In genomic region chr22:36757608-36758220, GRCh38 we compare ENCODE assay signal across 8 cellular contexts. TPM values are rescaled to one million over a fixed set of nuclear protein-coding genes. Genes with fewer than 3 reads are reported as not detected.
DNase-seq lines count a peak whose midpoint lies in the region; ATAC-seq and TF ChIP-seq lines count a peak whose summit lies in the region.

No MANE protein-coding gene starts in this region.

- no peak overlapping the region for H3K27ac Mint-ChIP-seq in activated naive CD8-positive, alpha-beta T cell treated with anti-CD3 and anti-CD28 coated beads, Interleukin-2, amount 50 U/mL, for 24 hours

- peak; percentile 87 for ATAC-seq in activated naive CD8-positive, alpha-beta T cell treated with anti-CD3 and anti-CD28 coated beads, Interleukin-2, amount 50 U/mL, for 24 hours
- ATAC-seq in left ventricle myocardium superior (peak; percentile 87), GM18517 (IDR thresholded peaks at IDR 0.05; ENCODE audit: unreplicated experiment) (no peak), GM21786 (IDR thresholded peaks at IDR 0.05; ENCODE audit: unreplicated experiment) (no peak)

- H3K4me3 ChIP-seq in sigmoid colon: no peak overlapping the region

- no peaks in the 10 kb centered on the region for H3K9me3 Mint-ChIP-seq in activated naive CD8-positive, alpha-beta T cell treated with anti-CD3 and anti-CD28 coated beads, Interleukin-2, amount 50 U/mL, for 24 hours

- H3K27me3 Mint-ChIP-seq in activated naive CD8-positive, alpha-beta T cell treated with anti-CD3 and anti-CD28 coated beads, Interleukin-2, amount 50 U/mL, for 24 hours: peaks cover 8% of the 10 kb centered on the region

- DNase-seq in DMS153 treated with DMSO at 0.1 percent for 48 hours (lab: John Stamatoyannopoulos, UW; ENCODE audit: unreplicated experiment): peak; percentile 77
- peak; percentile 51 to 75 for DNase-seq in Kasumi-1 (lab: John Stamatoyannopoulos, UW)
- DNase-seq in T follicular helper cell (ENCODE audit: low read depth): peak; percentile 64
- DNase-seq in activated naive CD8-positive, alpha-beta T cell treated with anti-CD3 and anti-CD28 coated beads, Interleukin-2, amount 50 U/mL, for 24 hours: peak; percentile 83
- peak; percentile 85 for DNase-seq in left ventricle myocardium superior
- DNase-seq in sigmoid colon: peak; percentile 88

- peaks cover 0 to 33% (median 28%) of the 10 kb centered on the region in 4 donors for H3K4me1 ChIP-seq in sigmoid colon

- intact Hi-C loops in left ventricle myocardium superior (cut with micrococcal nuclease) (no loop called here), sigmoid colon (cut with DNase I) (loop anchor here (1.0 to 5.0 kb wide), 2 partner anchors 99 to 220 kb away; no protein-coding TSS in a partner anchor)

- no peak overlapping the region for H3K4me3 Mint-ChIP-seq in activated naive CD8-positive, alpha-beta T cell treated with anti-CD3 and anti-CD28 coated beads, Interleukin-2, amount 50 U/mL, for 24 hours

- peaks cover 3 to 30% (median 14%) of the 10 kb centered on the region in 3 donors for H3K27me3 ChIP-seq in sigmoid colon

- WGBS in sigmoid colon, 2 donors: 61 to 70% methylated on average over 19 of the region's 19 CpGs

- no peak overlapping the region for H3K27ac ChIP-seq in sigmoid colon

- TF ChIP-seq POLR2A in sigmoid colon (IDR thresholded peaks at IDR 0.05): no peak

- no peaks in the 10 kb centered on the region for H3K4me1 Mint-ChIP-seq in activated naive CD8-positive, alpha-beta T cell treated with anti-CD3 and anti-CD28 coated beads, Interleukin-2, amount 50 U/mL, for 24 hours

- H3K36me3 Mint-ChIP-seq in activated naive CD8-positive, alpha-beta T cell treated with anti-CD3 and anti-CD28 coated beads, Interleukin-2, amount 50 U/mL, for 24 hours (ENCODE audit: low read depth): peaks cover 2% of the 10 kb centered on the region

- no peaks in the 10 kb centered on the region for H3K9me3 ChIP-seq in sigmoid colon

- H3K36me3 ChIP-seq in sigmoid colon: no peaks in the 10 kb centered on the region

- TF ChIP-seq EP300 in sigmoid colon (IDR thresholded peaks at IDR 0.05): no peak

- peak; percentile 65 to 84 (median 70) for TF ChIP-seq CTCF in sigmoid colon (IDR thresholded peaks at IDR 0.05)

RNA-seq across cellular contexts. Expression of gene IFT27, which starts 18.2 kb away (rescaled TPM):
- total RNA-seq in left ventricle myocardium superior (29.3 TPM), sigmoid colon (10 to 100 TPM; 15.9 to 27.7 (median 25.1) TPM)
- polyA plus RNA-seq in sigmoid colon: 10 to 100 TPM; 15.0 to 27.9 (median 17.8) TPM

RNA-seq across cellular contexts. Expression of gene CACNG2, which starts 54.2 kb away (rescaled TPM):
- total RNA-seq in left ventricle myocardium superior (not detected), sigmoid colon (not detected)
- under 1 TPM in 1 of 3 donors, not detected in 2; under 0.01 TPM for polyA plus RNA-seq in sigmoid colon

RNA-seq across cellular contexts. Expression of gene PVALB, which starts 59.1 kb away (rescaled TPM):
- total RNA-seq in left ventricle myocardium superior (not detected), sigmoid colon (not detected)
- not detected for polyA plus RNA-seq in sigmoid colon

Comparison
In these comparisons a context has a peak if more than half of its experiments do, and no peak if none do; other contexts are left out.
1. ATAC-seq: peak in activated naive CD8-positive, alpha-beta T cell treated with anti-CD3 and anti-CD28 coated beads, Interleukin-2, amount 50 U/mL, for 24 hours (single experiment) and left ventricle myocardium superior (single experiment); none in GM18517 (single experiment) and GM21786 (single experiment).
2. Peak in every context shown above with its lines, with median percentiles within 50 percentile points of each other: DNase-seq.